In genomic region chr10:132432176-132432540, GRCh38 we compare ENCODE assay signal across 2 cellular contexts.
TF ChIP-seq lines count a peak whose summit lies in the region.

No MANE protein-coding gene starts in this region.

TF ChIP-seq in SK-N-SH, 30 proteins besides CTCF, POLR2A, EP300 and RAD21 (continued from another document):
- TF ChIP-seq TEAD4 (IDR thresholded peaks at IDR 0.05; ENCODE audit: borderline replicate concordance, insufficient read depth) (no peak), MEF2A (IDR thresholded peaks at IDR 0.05; ENCODE audit: borderline replicate concordance, low read depth) (no peak), SIN3A (IDR thresholded peaks at IDR 0.05; ENCODE audit: borderline replicate concordance, low read depth, low read length) (no peak), SMC3 (IDR thresholded peaks at IDR 0.05; ENCODE audit: low read depth, low read length) (no peak), MAX (IDR thresholded peaks at IDR 0.05; ENCODE audit: low read depth) (no peak), NFIC (IDR thresholded peaks at IDR 0.05; ENCODE audit: borderline replicate concordance) (no peak), FOSL2 (IDR thresholded peaks at IDR 0.05; ENCODE audit: borderline replicate concordance, low read depth) (no peak), TAF1 (IDR thresholded peaks at IDR 0.05; ENCODE audit: borderline replicate concordance, low read depth, low read length) (no peak), YY1 (IDR thresholded peaks at IDR 0.05; ENCODE audit: low read depth) (no peak), FOXJ3 (CRISPR knock-in tag; IDR thresholded peaks at IDR 0.05) (no peak), RFX5 (IDR thresholded peaks at IDR 0.05; ENCODE audit: low read length) (no peak), MXI1 (IDR thresholded peaks at IDR 0.05; ENCODE audit: low read depth, low read length) (no peak), USF1 (IDR thresholded peaks at IDR 0.05; ENCODE audit: borderline replicate concordance, low read depth) (no peak), POLR2AphosphoS5 (IDR thresholded peaks at IDR 0.05; ENCODE audit: low read depth, low read length) (no peak)
- TF ChIP-seq, protein P1, sequence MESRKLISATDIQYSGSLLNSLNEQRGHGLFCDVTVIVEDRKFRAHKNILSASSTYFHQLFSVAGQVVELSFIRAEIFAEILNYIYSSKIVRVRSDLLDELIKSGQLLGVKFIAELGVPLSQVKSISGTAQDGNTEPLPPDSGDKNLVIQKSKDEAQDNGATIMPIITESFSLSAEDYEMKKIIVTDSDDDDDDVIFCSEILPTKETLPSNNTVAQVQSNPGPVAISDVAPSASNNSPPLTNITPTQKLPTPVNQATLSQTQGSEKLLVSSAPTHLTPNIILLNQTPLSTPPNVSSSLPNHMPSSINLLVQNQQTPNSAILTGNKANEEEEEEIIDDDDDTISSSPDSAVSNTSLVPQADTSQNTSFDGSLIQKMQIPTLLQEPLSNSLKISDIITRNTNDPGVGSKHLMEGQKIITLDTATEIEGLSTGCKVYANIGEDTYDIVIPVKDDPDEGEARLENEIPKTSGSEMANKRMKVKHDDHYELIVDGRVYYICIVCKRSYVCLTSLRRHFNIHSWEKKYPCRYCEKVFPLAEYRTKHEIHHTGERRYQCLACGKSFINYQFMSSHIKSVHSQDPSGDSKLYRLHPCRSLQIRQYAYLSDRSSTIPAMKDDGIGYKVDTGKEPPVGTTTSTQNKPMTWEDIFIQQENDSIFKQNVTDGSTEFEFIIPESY (IDR thresholded peaks at IDR 0.05; ENCODE audit: borderline replicate concordance, low read depth) = no peak
- TF ChIP-seq, protein P2, sequence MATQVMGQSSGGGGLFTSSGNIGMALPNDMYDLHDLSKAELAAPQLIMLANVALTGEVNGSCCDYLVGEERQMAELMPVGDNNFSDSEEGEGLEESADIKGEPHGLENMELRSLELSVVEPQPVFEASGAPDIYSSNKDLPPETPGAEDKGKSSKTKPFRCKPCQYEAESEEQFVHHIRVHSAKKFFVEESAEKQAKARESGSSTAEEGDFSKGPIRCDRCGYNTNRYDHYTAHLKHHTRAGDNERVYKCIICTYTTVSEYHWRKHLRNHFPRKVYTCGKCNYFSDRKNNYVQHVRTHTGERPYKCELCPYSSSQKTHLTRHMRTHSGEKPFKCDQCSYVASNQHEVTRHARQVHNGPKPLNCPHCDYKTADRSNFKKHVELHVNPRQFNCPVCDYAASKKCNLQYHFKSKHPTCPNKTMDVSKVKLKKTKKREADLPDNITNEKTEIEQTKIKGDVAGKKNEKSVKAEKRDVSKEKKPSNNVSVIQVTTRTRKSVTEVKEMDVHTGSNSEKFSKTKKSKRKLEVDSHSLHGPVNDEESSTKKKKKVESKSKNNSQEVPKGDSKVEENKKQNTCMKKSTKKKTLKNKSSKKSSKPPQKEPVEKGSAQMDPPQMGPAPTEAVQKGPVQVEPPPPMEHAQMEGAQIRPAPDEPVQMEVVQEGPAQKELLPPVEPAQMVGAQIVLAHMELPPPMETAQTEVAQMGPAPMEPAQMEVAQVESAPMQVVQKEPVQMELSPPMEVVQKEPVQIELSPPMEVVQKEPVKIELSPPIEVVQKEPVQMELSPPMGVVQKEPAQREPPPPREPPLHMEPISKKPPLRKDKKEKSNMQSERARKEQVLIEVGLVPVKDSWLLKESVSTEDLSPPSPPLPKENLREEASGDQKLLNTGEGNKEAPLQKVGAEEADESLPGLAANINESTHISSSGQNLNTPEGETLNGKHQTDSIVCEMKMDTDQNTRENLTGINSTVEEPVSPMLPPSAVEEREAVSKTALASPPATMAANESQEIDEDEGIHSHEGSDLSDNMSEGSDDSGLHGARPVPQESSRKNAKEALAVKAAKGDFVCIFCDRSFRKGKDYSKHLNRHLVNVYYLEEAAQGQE (IDR thresholded peaks at IDR 0.05; ENCODE audit: low read depth, low read length) = no peak

TF ChIP-seq in SK-N-SH treated with all-trans-retinoic acid at 6 μM for 48 hours, 23 proteins besides CTCF, POLR2A, EP300 and RAD21 (continued from another document):
- TF ChIP-seq, protein P3, sequence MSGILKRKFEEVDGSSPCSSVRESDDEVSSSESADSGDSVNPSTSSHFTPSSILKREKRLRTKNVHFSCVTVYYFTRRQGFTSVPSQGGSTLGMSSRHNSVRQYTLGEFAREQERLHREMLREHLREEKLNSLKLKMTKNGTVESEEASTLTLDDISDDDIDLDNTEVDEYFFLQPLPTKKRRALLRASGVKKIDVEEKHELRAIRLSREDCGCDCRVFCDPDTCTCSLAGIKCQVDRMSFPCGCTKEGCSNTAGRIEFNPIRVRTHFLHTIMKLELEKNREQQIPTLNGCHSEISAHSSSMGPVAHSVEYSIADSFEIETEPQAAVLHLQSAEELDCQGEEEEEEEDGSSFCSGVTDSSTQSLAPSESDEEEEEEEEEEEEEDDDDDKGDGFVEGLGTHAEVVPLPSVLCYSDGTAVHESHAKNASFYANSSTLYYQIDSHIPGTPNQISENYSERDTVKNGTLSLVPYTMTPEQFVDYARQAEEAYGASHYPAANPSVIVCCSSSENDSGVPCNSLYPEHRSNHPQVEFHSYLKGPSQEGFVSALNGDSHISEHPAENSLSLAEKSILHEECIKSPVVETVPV (CRISPR knock-in tag; IDR thresholded peaks at IDR 0.05) = no peak
- TF ChIP-seq ZNF70 (CRISPR knock-in tag; IDR thresholded peaks at IDR 0.05) = no peak
- TF ChIP-seq, protein P4, sequence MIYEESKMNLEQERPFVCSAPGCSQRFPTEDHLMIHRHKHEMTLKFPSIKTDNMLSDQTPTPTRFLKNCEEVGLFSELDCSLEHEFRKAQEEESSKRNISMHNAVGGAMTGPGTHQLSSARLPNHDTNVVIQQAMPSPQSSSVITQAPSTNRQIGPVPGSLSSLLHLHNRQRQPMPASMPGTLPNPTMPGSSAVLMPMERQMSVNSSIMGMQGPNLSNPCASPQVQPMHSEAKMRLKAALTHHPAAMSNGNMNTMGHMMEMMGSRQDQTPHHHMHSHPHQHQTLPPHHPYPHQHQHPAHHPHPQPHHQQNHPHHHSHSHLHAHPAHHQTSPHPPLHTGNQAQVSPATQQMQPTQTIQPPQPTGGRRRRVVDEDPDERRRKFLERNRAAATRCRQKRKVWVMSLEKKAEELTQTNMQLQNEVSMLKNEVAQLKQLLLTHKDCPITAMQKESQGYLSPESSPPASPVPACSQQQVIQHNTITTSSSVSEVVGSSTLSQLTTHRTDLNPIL (CRISPR knock-in tag; IDR thresholded peaks at IDR 0.05; ENCODE audit: low read depth) = no peak
- TF ChIP-seq ZNF565 (CRISPR knock-in tag; conservative IDR thresholded peaks at IDR 0.05; ENCODE audit: low read depth) = no peak
- TF ChIP-seq ISL1 (CRISPR knock-in tag; IDR thresholded peaks at IDR 0.05) = no peak
- TF ChIP-seq, protein P5, sequence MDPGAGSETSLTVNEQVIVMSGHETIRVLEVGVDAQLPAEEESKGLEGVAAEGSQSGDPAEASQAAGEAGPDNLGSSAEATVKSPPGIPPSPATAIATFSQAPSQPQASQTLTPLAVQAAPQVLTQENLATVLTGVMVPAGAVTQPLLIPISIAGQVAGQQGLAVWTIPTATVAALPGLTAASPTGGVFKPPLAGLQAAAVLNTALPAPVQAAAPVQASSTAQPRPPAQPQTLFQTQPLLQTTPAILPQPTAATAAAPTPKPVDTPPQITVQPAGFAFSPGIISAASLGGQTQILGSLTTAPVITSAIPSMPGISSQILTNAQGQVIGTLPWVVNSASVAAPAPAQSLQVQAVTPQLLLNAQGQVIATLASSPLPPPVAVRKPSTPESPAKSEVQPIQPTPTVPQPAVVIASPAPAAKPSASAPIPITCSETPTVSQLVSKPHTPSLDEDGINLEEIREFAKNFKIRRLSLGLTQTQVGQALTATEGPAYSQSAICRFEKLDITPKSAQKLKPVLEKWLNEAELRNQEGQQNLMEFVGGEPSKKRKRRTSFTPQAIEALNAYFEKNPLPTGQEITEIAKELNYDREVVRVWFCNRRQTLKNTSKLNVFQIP (CRISPR knock-in tag; IDR thresholded peaks at IDR 0.05; ENCODE audit: borderline replicate concordance, low read depth) = no peak
- TF ChIP-seq, protein P6, sequence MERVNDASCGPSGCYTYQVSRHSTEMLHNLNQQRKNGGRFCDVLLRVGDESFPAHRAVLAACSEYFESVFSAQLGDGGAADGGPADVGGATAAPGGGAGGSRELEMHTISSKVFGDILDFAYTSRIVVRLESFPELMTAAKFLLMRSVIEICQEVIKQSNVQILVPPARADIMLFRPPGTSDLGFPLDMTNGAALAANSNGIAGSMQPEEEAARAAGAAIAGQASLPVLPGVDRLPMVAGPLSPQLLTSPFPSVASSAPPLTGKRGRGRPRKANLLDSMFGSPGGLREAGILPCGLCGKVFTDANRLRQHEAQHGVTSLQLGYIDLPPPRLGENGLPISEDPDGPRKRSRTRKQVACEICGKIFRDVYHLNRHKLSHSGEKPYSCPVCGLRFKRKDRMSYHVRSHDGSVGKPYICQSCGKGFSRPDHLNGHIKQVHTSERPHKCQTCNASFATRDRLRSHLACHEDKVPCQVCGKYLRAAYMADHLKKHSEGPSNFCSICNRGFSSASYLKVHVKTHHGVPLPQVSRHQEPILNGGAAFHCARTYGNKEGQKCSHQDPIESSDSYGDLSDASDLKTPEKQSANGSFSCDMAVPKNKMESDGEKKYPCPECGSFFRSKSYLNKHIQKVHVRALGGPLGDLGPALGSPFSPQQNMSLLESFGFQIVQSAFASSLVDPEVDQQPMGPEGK (CRISPR knock-in tag; IDR thresholded peaks at IDR 0.05; ENCODE audit: borderline replicate concordance) = no peak
- TF ChIP-seq PPARA (CRISPR knock-in tag; IDR thresholded peaks at IDR 0.05; ENCODE audit: borderline replicate concordance) = no peak
TF ChIP-seq in SK-N-SH treated with all-trans-retinoic acid at 6 μM for 48 hours: peak in this region for 0.
